In the genomic region with DNA sequence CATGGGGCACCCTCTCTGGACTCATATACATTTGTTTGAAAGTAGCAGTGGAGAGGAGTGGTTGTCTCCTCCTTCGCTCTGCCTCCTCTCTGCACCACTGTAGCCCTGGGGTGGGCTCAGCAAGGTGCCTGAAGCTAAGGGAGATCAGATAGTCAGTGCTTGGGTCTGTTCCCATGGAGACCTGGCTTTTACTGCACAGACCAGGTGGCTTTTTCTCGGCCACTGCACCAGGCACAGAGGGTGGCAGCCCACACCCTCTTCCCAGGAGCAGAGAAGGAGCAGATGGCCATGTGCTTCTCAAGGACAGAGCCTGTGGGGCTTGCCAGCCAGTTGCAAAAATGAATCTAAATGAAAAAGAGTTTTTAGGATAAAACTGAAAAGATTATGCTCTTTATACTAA, we compare ENCODE assay signal across 22 cellular contexts.
DNase-seq lines count a peak whose midpoint lies in the region; ATAC-seq and TF ChIP-seq lines count a peak whose summit lies in the region.
"Had no signal": no experiment of that assay in that cellular context is flagged by ENCODE, and none has a peak within 500 bp of the region (broad histone marks: within the 10 kb centered on the region; RNA-seq: fewer than 3 reads in every experiment).

No MANE protein-coding gene starts in this region.

- peak; percentile 98 for DNase-seq in G401 (ENCODE audit: low spot score)
- DNase-seq in NCI-H1694 treated with DMSO at 0.1 percent for 48 hours (lab: John Stamatoyannopoulos, UW): peak; percentile 97
- peak; percentile 77 for DNase-seq in NCI-H524 treated with DMSO at 0.1 percent for 48 hours (lab: John Stamatoyannopoulos, UW)
- no peak for DNase-seq in neuronal stem cell (ENCODE audit: low spot score)
- no peak for DNase-seq in KBM-7
- no peak for DNase-seq in PC-3
- DNase-seq: activated B cell treated with CpG ODN at 0.5 μM for 24 hours; activated CD4-positive, alpha-beta memory T cell treated with anti-CD3 and anti-CD28 coated beads for 36 hours; amniotic stem cell; CD4-positive, alpha-beta memory T cell; erythroblast; foreskin melanocyte; mucosa of descending colon; NCI-H1436 treated with DMSO at 0.1 percent for 48 hours; stimulated activated CD4-positive, alpha-beta T cell treated with anti-CD3 and anti-CD28 coated beads, Interleukin-2, amount 100 ng/mL, for 48 hours; stimulated activated naive CD8-positive, alpha-beta T cell treated with anti-CD3 and anti-CD28 coated beads, Interleukin-15, Interleukin-2, amounts not matched to agents 100 U/mL and 50 U/mL, for 24 hours; T1000; transverse colon had no signal

- no peak overlapping the region for H2AFZ ChIP-seq in neuronal stem cell (ENCODE audit: low read length)
- no peak overlapping the region for H2AFZ ChIP-seq in PC-3 (ENCODE audit: low read length)
- H2AFZ ChIP-seq: hepatocyte had no signal

- H2BK12ac ChIP-seq in neuronal stem cell (ENCODE audit: low read length): no peak overlapping the region

- ATAC-seq in PC-3 (no peak), GM19035 (IDR thresholded peaks at IDR 0.05; ENCODE audit: unreplicated experiment) (no peak)
- ATAC-seq: HCT116; mucosa of descending colon; stimulated activated naive CD8-positive, alpha-beta T cell treated with anti-CD3 and anti-CD28 coated beads, Interleukin-15, Interleukin-2, amounts not matched to agents 100 U/mL and 50 U/mL, for 24 hours had no signal

- H2BK120ac ChIP-seq in neuronal stem cell (ENCODE audit: low read depth, low read length): no peak overlapping the region

- H3K9ac ChIP-seq in neuronal stem cell (ENCODE audit: low read depth, low read length, poor library complexity): no peak overlapping the region
- H3K9ac ChIP-seq in PC-3 (ENCODE audit: low read length): no peak overlapping the region

- no peak overlapping the region for H3K4me3 ChIP-seq in neuronal stem cell (ENCODE audit: low read length in 2 of 2)
- no peak overlapping the region for H3K4me3 ChIP-seq in PC-3 (ENCODE audit: low read length)
- H3K4me3 ChIP-seq: hepatocyte, mucosa of descending colon, smooth muscle cell, transverse colon had no signal

- no peak overlapping the region for H3K23ac ChIP-seq in neuronal stem cell (ENCODE audit: low read depth, low read length, poor library complexity)

- H3K27me3 ChIP-seq in neuronal stem cell (ENCODE audit: control insufficient read depth in 3 of 3, insufficient read depth in 3 of 3, low read depth in 1 of 3, low read length in 3 of 3) (no peaks in the 10 kb centered on the region), PC-3 (ENCODE audit: low read length) (no peaks in the 10 kb centered on the region)
- H3K27me3 ChIP-seq: hepatocyte, transverse colon had no signal

- no peaks in the 10 kb centered on the region for H3K79me1 ChIP-seq in neuronal stem cell (ENCODE audit: low read depth, low read length)

- no peaks in the 10 kb centered on the region for H3K79me2 ChIP-seq in PC-3 (ENCODE audit: low read length)
- H3K79me2 ChIP-seq: hepatocyte had no signal

- H3K36me3 ChIP-seq in neuronal stem cell (replicated peaks in 1 of 2; ENCODE audit: control insufficient read depth in 2 of 2, insufficient read depth in 2 of 2, low read length in 2 of 2) (no peaks in the 10 kb centered on the region), PC-3 (ENCODE audit: low read depth, low read length) (no peaks in the 10 kb centered on the region)
- H3K36me3 ChIP-seq: transverse colon had no signal

- peak overlapping the region; percentile 9 for H3K18ac ChIP-seq in neuronal stem cell (ENCODE audit: low read length)

- H4K8ac ChIP-seq in neuronal stem cell (ENCODE audit: low read depth, low read length): peak overlapping the region; percentile 44

- WGBS in neuronal stem cell (ENCODE audit: extremely low coverage in 2 of 2, insufficient read length in 2 of 2, insufficient replicate concordance in 1 of 2), 2 donors: no CpG with 5 or more reads among the region's 2 CpGs

- no TSS peak for BruUV-seq in PC-3 (replicated peaks; lab: Mats Ljungman, UMichigan)

- no peak overlapping the region for H2BK15ac ChIP-seq in neuronal stem cell (ENCODE audit: low read length)

- in situ Hi-C loops in G401 (cut with HindIII; ENCODE audit: low sequenced_read_pairs) (no loop called here), KBM-7 (cut with MboI; ENCODE audit: low pct_unique_long_range_greater_than_20kb, low sequenced_read_pairs) (no loop called here)

- no peak overlapping the region for H3K4ac ChIP-seq in neuronal stem cell (ENCODE audit: low read length)

- no peaks in the 10 kb centered on the region for H3K9me2 ChIP-seq in PC-3 (replicated peaks; ENCODE audit: low read length)

- H3K4me1 ChIP-seq in neuronal stem cell (ENCODE audit: control insufficient read depth in 2 of 2, insufficient read depth in 1 of 2, low read depth in 1 of 2, low read length in 2 of 2): no peaks in the 10 kb centered on the region
- 0 out of 2 replicates have a peak, but pooled peaks cover 2% of the 10 kb centered on the region for H3K4me1 ChIP-seq in PC-3 (ENCODE audit: insufficient read depth, low read length)
- H3K4me1 ChIP-seq: transverse colon had no signal

- intact Hi-C loops in PC-3 (cut with micrococcal nuclease): no loop called here

- no peak overlapping the region for H2BK5ac ChIP-seq in neuronal stem cell (ENCODE audit: low read length)

- no peak overlapping the region for H3K14ac ChIP-seq in neuronal stem cell (ENCODE audit: low read length)

- POLR2A ChIA-PET in PC-3 (lab: Charles Lee; ENCODE audit: unreplicated experiment): interaction anchor here (0.6 kb wide), 1 partner anchor 49 kb away, joined by 4 read pairs; no protein-coding TSS in a partner anchor

- no peak overlapping the region for H4K91ac ChIP-seq in neuronal stem cell (ENCODE audit: low read depth, low read length, poor library complexity)

- no peak overlapping the region for H3K4me2 ChIP-seq in neuronal stem cell (ENCODE audit: insufficient read depth, low read length, poor library complexity, severe bottlenecking)
- H3K4me2 ChIP-seq in PC-3 (ENCODE audit: low read length): no peak overlapping the region
- H3K4me2 ChIP-seq: hepatocyte, smooth muscle cell had no signal

- no peaks in the 10 kb centered on the region for H4K20me1 ChIP-seq in PC-3 (ENCODE audit: low read length)

- no peak for TF ChIP-seq CTCF in PC-3 (conservative IDR thresholded peaks at IDR 0.05; ENCODE audit: low read depth, low read length)

- H3K9me3 ChIP-seq in neuronal stem cell (replicated peaks in 1 of 2; ENCODE audit: control insufficient read depth in 2 of 2, insufficient read depth in 1 of 2, low read depth in 1 of 2, low read length in 2 of 2) (no peaks in the 10 kb centered on the region), PC-3 (ENCODE audit: low read length) (no peaks in the 10 kb centered on the region)
- H3K9me3 ChIP-seq: mucosa of descending colon, transverse colon had no signal

- no peaks in the 10 kb centered on the region for H3F3A ChIP-seq in PC-3 (ENCODE audit: low read length, unreplicated experiment)

- no peak overlapping the region for H3K27ac ChIP-seq in neuronal stem cell (replicated peaks; ENCODE audit: low read length)
- H3K27ac ChIP-seq in PC-3 (ENCODE audit: low read length): no peak overlapping the region
- H3K27ac ChIP-seq: hepatocyte, transverse colon had no signal

- CTCF ChIA-PET in PC-3 (lab: Charles Lee): no interaction called here

- H2AK5ac ChIP-seq in neuronal stem cell (ENCODE audit: low read depth, low read length): no peak overlapping the region

Comparison
In these comparisons a context has a peak if more than half of its experiments do, and no peak if none do; other contexts are left out.
1. DNase-seq: peak in G401 (single experiment), NCI-H1694 treated with DMSO at 0.1 percent for 48 hours (single experiment) and NCI-H524 treated with DMSO at 0.1 percent for 48 hours (single experiment); none in neuronal stem cell (single experiment), KBM-7 (single experiment) and PC-3 (single experiment).